In the genomic region with DNA sequence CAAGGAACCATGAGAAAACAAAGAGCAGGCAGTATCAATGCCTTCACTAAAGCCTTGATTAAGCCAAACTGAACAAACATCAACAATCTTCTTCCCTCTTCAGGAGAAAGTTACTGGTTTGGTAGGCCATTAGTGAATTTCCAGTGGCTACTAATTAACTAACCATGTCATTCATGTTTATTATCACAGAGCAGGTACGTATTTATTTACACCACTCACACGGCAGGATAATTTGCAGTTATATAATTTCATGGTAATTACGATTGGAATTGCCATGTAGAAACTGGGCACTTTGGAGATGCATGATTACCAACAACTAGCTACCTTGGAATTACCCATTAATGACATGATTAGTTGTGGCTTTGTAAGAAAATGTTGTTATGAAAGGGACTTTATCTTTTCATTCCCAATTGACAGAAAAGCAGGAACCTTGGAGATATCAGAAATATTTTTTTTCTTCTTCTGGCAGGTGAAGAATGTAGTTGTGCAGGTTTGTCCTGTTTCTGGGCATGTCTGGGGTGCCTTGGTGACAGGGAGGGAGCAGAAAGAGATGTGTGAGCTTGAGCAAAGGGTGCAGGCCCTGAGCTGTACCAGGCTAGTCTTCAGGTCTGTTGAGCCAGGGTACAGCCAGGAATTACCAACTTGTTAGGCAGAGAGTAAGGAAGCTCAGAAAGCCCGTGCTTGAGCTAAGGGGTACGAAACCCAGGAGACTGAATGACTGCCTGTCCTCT, we compare ENCODE assay signal across 16 cellular contexts.
DNase-seq lines count a peak whose midpoint lies in the region; ATAC-seq, FAIRE-seq and TF ChIP-seq lines count a peak whose summit lies in the region.
"Had no signal": no experiment of that assay in that cellular context is flagged by ENCODE, and none has a peak within 500 bp of the region (broad histone marks: within the 10 kb centered on the region; RNA-seq: fewer than 3 reads in every experiment).

No MANE protein-coding gene starts in this region.

- peaks cover 13% of the 10 kb centered on the region for H3K27me3 Mint-ChIP-seq in activated CD4-positive, alpha-beta memory T cell treated with anti-CD3 and anti-CD28 coated beads, Interleukin-2, amount 10 ng/mL, durations not matched to agents 7 days and 5 days
- H3K27me3 Mint-ChIP-seq: IgD-negative memory B cell had no signal

- no peak overlapping the region for H3K4me3 Mint-ChIP-seq in activated CD4-positive, alpha-beta memory T cell treated with anti-CD3 and anti-CD28 coated beads, Interleukin-2, amount 10 ng/mL, durations not matched to agents 7 days and 5 days
- H3K4me3 Mint-ChIP-seq: IgD-negative memory B cell, neural crest cell had no signal

- CTCF ChIA-PET in HEK293 (lab: Yijun Ruan, JAX): interaction anchor here (0.6 to 0.9 kb wide), 3 partner anchors 25 to 774 kb away, joined by 3 to 4 read pairs (median 3); no protein-coding TSS in a partner anchor
- CTCF ChIA-PET in activated CD4-positive, alpha-beta memory T cell treated with anti-CD3 and anti-CD28 coated beads, Interleukin-2, amount 10 ng/mL, durations not matched to agents 7 days and 5 days (lab: Charles Lee): interaction anchor here (1.4 to 5.0 kb wide), 6 partner anchors 12 to 410 kb away, joined by 5 to 81 read pairs (median 20); no protein-coding TSS in a partner anchor

- DNase-seq in RWPE2 (ENCODE audit: low spot score) (no peak), kidney tubule cell (ENCODE audit: low spot score) (peak; percentile 30), small intestine (peak; percentile 15), AML-193 (lab: John Stamatoyannopoulos, UW) (no peak)
- DNase-seq in activated CD4-positive, alpha-beta memory T cell treated with anti-CD3 and anti-CD28 coated beads, Interleukin-2, amount 10 ng/mL, durations not matched to agents 7 days and 5 days: no peak
- DNase-seq in activated effector memory CD4-positive, alpha-beta T cell treated with anti-CD3 and anti-CD28 coated beads, Interleukin-2, amount 50 U/mL, for 16 hours: no peak
- DNase-seq: DMS79, kidney glomerular epithelial cell, NCI-H146, NCI-H510A, RPMI8226 had no signal

- H3K4me1 ChIP-seq in HEK293 (ENCODE audit: control insufficient read depth, insufficient read depth, low read length) (0 out of 2 replicates have a peak, but pooled peaks cover 2% of the 10 kb centered on the region), RWPE2 (ENCODE audit: insufficient read depth, poor library complexity, severe bottlenecking) (no peaks in the 10 kb centered on the region), small intestine (ENCODE audit: control insufficient read depth in 2 of 2, insufficient read depth in 1 of 2, low read depth in 1 of 2, low read length in 1 of 2) (no peaks in the 10 kb centered on the region)

- no peak overlapping the region for H3K27ac Mint-ChIP-seq in activated CD4-positive, alpha-beta memory T cell treated with anti-CD3 and anti-CD28 coated beads, Interleukin-2, amount 10 ng/mL, durations not matched to agents 7 days and 5 days
- H3K27ac Mint-ChIP-seq: IgD-negative memory B cell had no signal

- H3K9me3 Mint-ChIP-seq in activated CD4-positive, alpha-beta memory T cell treated with anti-CD3 and anti-CD28 coated beads, Interleukin-2, amount 10 ng/mL, durations not matched to agents 7 days and 5 days: no peaks in the 10 kb centered on the region
- H3K9me3 Mint-ChIP-seq: IgD-negative memory B cell, neural crest cell had no signal

- H3K36me3 ChIP-seq in HEK293 (ENCODE audit: control insufficient read depth in 2 of 2, insufficient read depth in 1 of 2, low read length in 2 of 2) (no peaks in the 10 kb centered on the region), RWPE2 (ENCODE audit: low read depth) (no peaks in the 10 kb centered on the region), small intestine (ENCODE audit: control insufficient read depth in 2 of 2, insufficient read depth in 2 of 2, low read length in 2 of 2) (no peaks in the 10 kb centered on the region)
- H3K36me3 ChIP-seq: upper lobe of left lung had no signal

- no peak overlapping the region for H3K27ac ChIP-seq in HEK293 (ENCODE audit: extremely low read depth, low read depth, low read length)
- H3K27ac ChIP-seq in RWPE2 (ENCODE audit: poor library complexity, severe bottlenecking): no peak overlapping the region
- H3K27ac ChIP-seq in small intestine (ENCODE audit: low read depth in 1 of 2, low read length in 1 of 2): no peak overlapping the region

- peaks cover 6% of the 10 kb centered on the region for H3K27me3 ChIP-seq in RWPE2 (ENCODE audit: insufficient read depth, poor library complexity, severe bottlenecking)
- H3K27me3 ChIP-seq in small intestine (ENCODE audit: control insufficient read depth in 2 of 2, insufficient read depth in 2 of 2, low read length in 2 of 2): no peaks in the 10 kb centered on the region
- H3K27me3 ChIP-seq: upper lobe of left lung had no signal

- 26 to 74% (median 41%) methylated on average over 5 of the region's 5 CpGs for WGBS in small intestine, 3 donors

- H3K9me3 ChIP-seq in HEK293 (ENCODE audit: control insufficient read depth, insufficient read depth, low read depth, low read length) (no peaks in the 10 kb centered on the region), RWPE2 (ENCODE audit: severe bottlenecking) (no peaks in the 10 kb centered on the region), small intestine (ENCODE audit: control insufficient read depth, low read depth) (no peaks in the 10 kb centered on the region)
- H3K9me3 ChIP-seq: upper lobe of left lung had no signal

- no peaks in the 10 kb centered on the region for H3K36me3 Mint-ChIP-seq in activated CD4-positive, alpha-beta memory T cell treated with anti-CD3 and anti-CD28 coated beads, Interleukin-2, amount 10 ng/mL, durations not matched to agents 7 days and 5 days (ENCODE audit: low read depth)
- H3K36me3 Mint-ChIP-seq: IgD-negative memory B cell had no signal

- ATAC-seq in RWPE2 (ENCODE audit: low read depth) (peak; percentile 40; the same call in 2 of the 3 replicates), HG02884 (IDR thresholded peaks at IDR 0.05; ENCODE audit: unreplicated experiment) (no peak)

- peaks cover 15% of the 10 kb centered on the region for H3K4me1 Mint-ChIP-seq in activated CD4-positive, alpha-beta memory T cell treated with anti-CD3 and anti-CD28 coated beads, Interleukin-2, amount 10 ng/mL, durations not matched to agents 7 days and 5 days

- H3K4me3 ChIP-seq in HEK293 (ENCODE audit: low read depth, low read length) (no peak overlapping the region), RWPE2 (ENCODE audit: severe bottlenecking) (no peak overlapping the region), small intestine (ENCODE audit: low read depth in 1 of 2, low read length in 2 of 2) (no peak overlapping the region)

- TF ChIP-seq CTCF in HEK293 (tag by site-specific recombination; IDR thresholded peaks at IDR 0.05) (no peak), RWPE2 (IDR thresholded peaks at IDR 0.05; ENCODE audit: poor library complexity, severe bottlenecking) (no peak)

- POLR2A ChIA-PET in HEK293 (lab: Yijun Ruan, JAX): no interaction called here
- POLR2A ChIA-PET in activated CD4-positive, alpha-beta memory T cell treated with anti-CD3 and anti-CD28 coated beads, Interleukin-2, amount 10 ng/mL, durations not matched to agents 7 days and 5 days (lab: Charles Lee): interaction anchor here (1.2 kb wide), 1 partner anchor 333 kb away, joined by 3 read pairs; no protein-coding TSS in a partner anchor

- FAIRE-seq in small intestine (lab: Jason Lieb, UNC): no peak

TF ChIP-seq in HEK293, 187 proteins besides CTCF, POLR2A, EP300 and RAD21:
- no peak for TF ChIP-seq KLF1 (tag by site-specific recombination; IDR thresholded peaks at IDR 0.05)
- TF ChIP-seq SP7 (tag by site-specific recombination; IDR thresholded peaks at IDR 0.05): peak; percentile 97
- TF ChIP-seq, protein P1, sequence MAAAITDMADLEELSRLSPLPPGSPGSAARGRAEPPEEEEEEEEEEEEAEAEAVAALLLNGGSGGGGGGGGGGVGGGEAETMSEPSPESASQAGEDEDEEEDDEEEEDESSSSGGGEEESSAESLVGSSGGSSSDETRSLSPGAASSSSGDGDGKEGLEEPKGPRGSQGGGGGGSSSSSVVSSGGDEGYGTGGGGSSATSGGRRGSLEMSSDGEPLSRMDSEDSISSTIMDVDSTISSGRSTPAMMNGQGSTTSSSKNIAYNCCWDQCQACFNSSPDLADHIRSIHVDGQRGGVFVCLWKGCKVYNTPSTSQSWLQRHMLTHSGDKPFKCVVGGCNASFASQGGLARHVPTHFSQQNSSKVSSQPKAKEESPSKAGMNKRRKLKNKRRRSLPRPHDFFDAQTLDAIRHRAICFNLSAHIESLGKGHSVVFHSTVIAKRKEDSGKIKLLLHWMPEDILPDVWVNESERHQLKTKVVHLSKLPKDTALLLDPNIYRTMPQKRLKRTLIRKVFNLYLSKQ (tag by site-specific recombination; IDR thresholded peaks at IDR 0.05; ENCODE audit: borderline replicate concordance): no peak

Comparison
In these comparisons a context has a peak if more than half of its experiments do, and no peak if none do; other contexts are left out.
1. DNase-seq: peak in kidney tubule cell (single experiment) and small intestine (single experiment); none in RWPE2 (single experiment), AML-193 (0 of 2), activated CD4-positive, alpha-beta memory T cell treated with anti-CD3 and anti-CD28 coated beads, Interleukin-2, amount 10 ng/mL, durations not matched to agents 7 days and 5 days (single experiment) and activated effector memory CD4-positive, alpha-beta T cell treated with anti-CD3 and anti-CD28 coated beads, Interleukin-2, amount 50 U/mL, for 16 hours (single experiment).